In the genomic region with DNA sequence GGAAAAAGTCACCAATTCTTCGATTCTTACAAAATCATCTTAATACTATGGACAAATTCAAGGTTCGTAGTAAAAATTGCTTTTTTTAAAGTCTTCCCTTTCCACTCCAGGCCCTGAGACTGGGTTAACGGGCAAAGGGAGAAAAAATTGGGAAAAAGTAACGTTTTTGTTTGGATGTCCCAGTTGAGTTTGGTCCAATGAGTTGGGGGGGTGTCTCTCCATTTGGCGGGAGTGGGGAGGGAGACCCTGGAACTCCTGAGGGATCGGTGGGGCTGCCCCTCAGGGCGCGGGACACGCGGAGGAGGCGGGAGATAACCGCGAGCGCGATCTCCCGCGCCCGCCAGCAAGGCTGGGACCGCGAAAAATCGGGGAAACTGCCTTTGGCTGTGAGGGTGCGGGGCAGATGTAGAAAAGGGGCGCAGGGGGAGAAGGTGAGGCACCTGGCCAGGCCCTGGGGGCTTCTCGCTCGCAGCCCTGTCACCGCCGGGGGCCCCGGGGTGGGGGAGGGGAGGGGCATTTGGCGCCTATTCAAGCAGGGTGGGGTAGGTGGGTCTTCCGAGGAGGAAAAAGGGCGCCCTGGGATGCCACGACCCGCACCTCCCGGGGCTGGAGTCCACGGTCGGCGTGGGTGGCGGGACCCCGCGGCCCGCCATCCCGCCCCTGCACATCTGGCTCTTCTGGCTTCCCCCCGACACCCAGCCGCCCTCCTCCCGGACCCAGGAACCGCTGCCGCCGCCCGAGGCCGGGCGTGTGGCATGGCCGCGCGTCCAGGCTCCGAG, we compare ENCODE assay signal across 8 cellular contexts. TPM values are rescaled to one million over a fixed set of nuclear protein-coding genes. Genes with fewer than 3 reads are reported as not detected.
DNase-seq lines count a peak whose midpoint lies in the region; ATAC-seq and FAIRE-seq lines count a peak whose summit lies in the region.

No MANE protein-coding gene starts in this region.

- peaks cover 53% of the 10 kb centered on the region for H3K36me3 Mint-ChIP-seq in activated CD4-positive, alpha-beta T cell treated with anti-CD3 and anti-CD28 coated beads, Interleukin-2, amount 10 ng/mL, durations not matched to agents 7 days and 5 days (ENCODE audit: low read depth)
- H3K36me3 Mint-ChIP-seq in activated T-cell treated with anti-CD3 and anti-CD28 coated beads, Interleukin-2, amount 50 U/mL, for 72 hours (ENCODE audit: insufficient read depth in 2 of 2): peaks cover 5 to 32% of the 10 kb centered on the region in 2 donors

- peak; percentile 33 for DNase-seq in activated CD4-positive, alpha-beta T cell treated with anti-CD3 and anti-CD28 coated beads, Interleukin-2, amount 10 ng/mL, durations not matched to agents 7 days and 5 days
- no peak for DNase-seq in activated CD4-positive, alpha-beta T cell treated with anti-CD3 and anti-CD28 coated beads for 1 hour
- peak; percentile 20 to 33 for DNase-seq in activated T-cell treated with anti-CD3 and anti-CD28 coated beads, Interleukin-2, amount 50 U/mL, for 72 hours
- DNase-seq in iPS DF 6.9 (ENCODE audit: low read depth, low spot score): no peak
- no peak for DNase-seq in small intestine
- DNase-seq in RCC 7860 (ENCODE audit: low spot score): no peak

- H3K9me3 Mint-ChIP-seq in activated CD4-positive, alpha-beta T cell treated with anti-CD3 and anti-CD28 coated beads, Interleukin-2, amount 10 ng/mL, durations not matched to agents 7 days and 5 days: no peaks in the 10 kb centered on the region
- no peaks in the 10 kb centered on the region for H3K9me3 Mint-ChIP-seq in activated T-cell treated with anti-CD3 and anti-CD28 coated beads, Interleukin-2, amount 50 U/mL, for 72 hours

- CTCF ChIA-PET in activated CD4-positive, alpha-beta T cell treated with anti-CD3 and anti-CD28 coated beads, Interleukin-2, amount 10 ng/mL, durations not matched to agents 7 days and 5 days (lab: Charles Lee): interaction anchor here (0.6 kb wide), 1 partner anchor 1747 kb away, joined by 3 read pairs; no protein-coding TSS in a partner anchor

- H3K9me3 ChIP-seq in iPS DF 6.9 (ENCODE audit: control insufficient read depth, insufficient read depth, low read length) (no peaks in the 10 kb centered on the region), small intestine (ENCODE audit: control insufficient read depth, low read depth) (no peaks in the 10 kb centered on the region)

- no peaks in the 10 kb centered on the region for H3K4me1 ChIP-seq in iPS DF 6.9 (ENCODE audit: control insufficient read depth, insufficient read depth, low read length)
- H3K4me1 ChIP-seq in small intestine (ENCODE audit: control insufficient read depth in 2 of 2, insufficient read depth in 1 of 2, low read depth in 1 of 2, low read length in 1 of 2): peaks cover 7 to 10% of the 10 kb centered on the region in 2 donors

- peak overlapping the region; percentile 90 for H3K27ac Mint-ChIP-seq in activated CD4-positive, alpha-beta T cell treated with anti-CD3 and anti-CD28 coated beads, Interleukin-2, amount 10 ng/mL, durations not matched to agents 7 days and 5 days
- H3K27ac Mint-ChIP-seq in activated T-cell treated with anti-CD3 and anti-CD28 coated beads, Interleukin-2, amount 50 U/mL, for 72 hours: peak overlapping the region; percentile 63

- no peaks in the 10 kb centered on the region for H3K27me3 Mint-ChIP-seq in activated CD4-positive, alpha-beta T cell treated with anti-CD3 and anti-CD28 coated beads, Interleukin-2, amount 10 ng/mL, durations not matched to agents 7 days and 5 days
- no peaks in the 10 kb centered on the region for H3K27me3 Mint-ChIP-seq in activated T-cell treated with anti-CD3 and anti-CD28 coated beads, Interleukin-2, amount 50 U/mL, for 72 hours (ENCODE audit: low read depth)

- H3K27me3 ChIP-seq in iPS DF 6.9 (ENCODE audit: control insufficient read depth, insufficient read depth, low read length) (no peaks in the 10 kb centered on the region), small intestine (ENCODE audit: control insufficient read depth in 2 of 2, insufficient read depth in 2 of 2, low read length in 2 of 2) (no peaks in the 10 kb centered on the region)

- FAIRE-seq in small intestine (lab: Jason Lieb, UNC): no peak
- no peak for FAIRE-seq in RCC 7860 (lab: Jason Lieb, UNC)

- H3K4me1 Mint-ChIP-seq in activated CD4-positive, alpha-beta T cell treated with anti-CD3 and anti-CD28 coated beads, Interleukin-2, amount 10 ng/mL, durations not matched to agents 7 days and 5 days: peaks cover 57% of the 10 kb centered on the region
- H3K4me1 Mint-ChIP-seq in activated T-cell treated with anti-CD3 and anti-CD28 coated beads, Interleukin-2, amount 50 U/mL, for 72 hours (ENCODE audit: low read depth): peaks cover 52% of the 10 kb centered on the region

- peak overlapping the region; percentile 69 for H3K4me3 ChIP-seq in iPS DF 6.9 (ENCODE audit: low read length)
- H3K4me3 ChIP-seq in small intestine (ENCODE audit: low read depth in 1 of 2, low read length in 2 of 2): peak overlapping the region; percentile 53 to 58

- WGBS in iPS DF 6.9 (ENCODE audit: insufficient coverage, insufficient read length): no CpG with 5 or more reads among the region's 55 CpGs
- WGBS in small intestine, 3 donors: 1 to 3% (median 1%) methylated on average over 35 to 55 of the region's 55 CpGs

- ATAC-seq in HG03521 (IDR thresholded peaks at IDR 0.05; ENCODE audit: unreplicated experiment): peak; percentile 2
- ATAC-seq in activated T-cell treated with anti-CD3 and anti-CD28 coated beads, Interleukin-2, amount 50 U/mL, for 72 hours (replicated peaks in 1 of 2): no peak
- no peak for ATAC-seq in HG03460 (IDR thresholded peaks at IDR 0.05; ENCODE audit: unreplicated experiment)

- POLR2A ChIA-PET in activated CD4-positive, alpha-beta T cell treated with anti-CD3 and anti-CD28 coated beads, Interleukin-2, amount 10 ng/mL, durations not matched to agents 7 days and 5 days (lab: Charles Lee): interaction anchor here (0.6 to 1.4 kb wide), 5 partner anchors 9 to 19 kb away, joined by 3 to 8 read pairs (median 5); no protein-coding TSS in a partner anchor

- H3K27ac ChIP-seq in iPS DF 6.9 (ENCODE audit: low read length) (no peak overlapping the region), small intestine (ENCODE audit: low read depth in 1 of 2, low read length in 1 of 2) (no peak overlapping the region)

- H3K36me3 ChIP-seq in iPS DF 6.9 (ENCODE audit: control insufficient read depth, insufficient read depth, low read length) (no peaks in the 10 kb centered on the region), small intestine (ENCODE audit: control insufficient read depth in 2 of 2, insufficient read depth in 2 of 2, low read length in 2 of 2) (no peaks in the 10 kb centered on the region)

- peak overlapping the region; percentile 99 for H3K4me3 Mint-ChIP-seq in activated CD4-positive, alpha-beta T cell treated with anti-CD3 and anti-CD28 coated beads, Interleukin-2, amount 10 ng/mL, durations not matched to agents 7 days and 5 days
- peak overlapping the region; percentile 81 to 96 for H3K4me3 Mint-ChIP-seq in activated T-cell treated with anti-CD3 and anti-CD28 coated beads, Interleukin-2, amount 50 U/mL, for 72 hours

RNA-seq across cellular contexts. Expression of a gene that starts 0.7 kb away (rescaled TPM):
- total RNA-seq in activated CD4-positive, alpha-beta T cell treated with anti-CD3 and anti-CD28 coated beads, Interleukin-2, amount 10 ng/mL, durations not matched to agents 7 days and 5 days: 10 to 100 TPM; 80.7 to 91.1 TPM
- total RNA-seq in activated T-cell treated with anti-CD3 and anti-CD28 coated beads, Interleukin-2, amount 50 U/mL, for 72 hours: 10 to 100 TPM; 40.8 to 41.4 TPM
- 1 to 10 TPM; 2.0 to 5.7 (median 3.0) TPM for polyA plus RNA-seq in small intestine

RNA-seq across cellular contexts. Expression of a gene that starts 20.3 kb away (rescaled TPM):
- 10 to 100 TPM; 16.8 to 19.8 TPM for total RNA-seq in activated CD4-positive, alpha-beta T cell treated with anti-CD3 and anti-CD28 coated beads, Interleukin-2, amount 10 ng/mL, durations not matched to agents 7 days and 5 days
- 10 to 100 TPM; 13.8 to 21.1 TPM for total RNA-seq in activated T-cell treated with anti-CD3 and anti-CD28 coated beads, Interleukin-2, amount 50 U/mL, for 72 hours
- 10 to 100 TPM in 2 of 3 donors, 1 to 10 TPM in 1; 9.9 to 18.6 (median 13.2) TPM for polyA plus RNA-seq in small intestine

Comparison
In these comparisons a context has a peak if more than half of its experiments do, and no peak if none do; other contexts are left out.
1. DNase-seq: peak in activated CD4-positive, alpha-beta T cell treated with anti-CD3 and anti-CD28 coated beads, Interleukin-2, amount 10 ng/mL, durations not matched to agents 7 days and 5 days (single experiment) and activated T-cell treated with anti-CD3 and anti-CD28 coated beads, Interleukin-2, amount 50 U/mL, for 72 hours (2 of 2); none in activated CD4-positive, alpha-beta T cell treated with anti-CD3 and anti-CD28 coated beads for 1 hour (single experiment), iPS DF 6.9 (single experiment), small intestine (single experiment) and RCC 7860 (single experiment).